ENCODE assay signal across 17 cellular contexts in genomic region chr16:66416136-66416535, GRCh38. TPM values are rescaled to one million over a fixed set of nuclear protein-coding genes. Genes with fewer than 3 reads are reported as not detected.
"Had no signal": no experiment of that assay in that cellular context is flagged by ENCODE, and none has a peak within 500 bp of the region (broad histone marks: within the 10 kb centered on the region; RNA-seq: fewer than 3 reads in every experiment).

No MANE protein-coding gene starts in this region.

- DNase-seq: activated CD4-positive, alpha-beta T cell treated with anti-CD3 and anti-CD28 coated beads, Interleukin-2, amount 50 U/mL, for 48 hours; activated CD4-positive, CD25-positive, alpha-beta regulatory T cell treated with anti-CD3 and anti-CD28 coated beads, Interleukin-2, amount 50 U/mL, for 72 hours; activated naive CD8-positive, alpha-beta T cell treated with anti-CD3 and anti-CD28 coated beads, Interleukin-2, amount 10 ng/mL, durations not matched to agents 7 days and 5 days; activated T-cell treated with anti-CD3 and anti-CD28 coated beads, Interleukin-2, amount 50 U/mL, for 48 hours; aorta; effector CD4-positive, alpha-beta T cell; glutamatergic neuron; left cardiac atrium; lower lobe of right lung; retina; stimulated activated CD4-positive, alpha-beta T cell treated with anti-CD3 and anti-CD28 coated beads, Interleukin-4, amount 100 ng/mL, for 4 hours; stomach had no signal

- H3K4me3 Mint-ChIP-seq: activated naive CD8-positive, alpha-beta T cell treated with anti-CD3 and anti-CD28 coated beads, Interleukin-2, amount 10 ng/mL, durations not matched to agents 7 days and 5 days; mesothelial cell of epicardium; neural progenitor cell; T-helper 2 cell treated with Interferon-gamma antibody and Interleukin-4, amounts not matched to agents 5 μg/mL and 100 μg/mL, for 36 hours had no signal

- H3K4me3 ChIP-seq: lower lobe of right lung, neural progenitor cell, skin epidermis, stomach had no signal

- H3K36me3 ChIP-seq: lower lobe of right lung, neural progenitor cell, stomach had no signal

- H3K4me2 ChIP-seq: neural progenitor cell had no signal

- ATAC-seq: lower lobe of right lung had no signal

- H2AFZ ChIP-seq: neural progenitor cell had no signal

- H3K27ac Mint-ChIP-seq: activated naive CD8-positive, alpha-beta T cell treated with anti-CD3 and anti-CD28 coated beads, Interleukin-2, amount 10 ng/mL, durations not matched to agents 7 days and 5 days; mesothelial cell of epicardium; neural progenitor cell; T-helper 2 cell treated with Interferon-gamma antibody and Interleukin-4, amounts not matched to agents 5 μg/mL and 100 μg/mL, for 36 hours had no signal

- H3K27ac ChIP-seq: lower lobe of right lung, neural progenitor cell, skin epidermis, stomach had no signal

- H3K4me1 Mint-ChIP-seq: mesothelial cell of epicardium had no signal

- H3K4me1 ChIP-seq: lower lobe of right lung, stomach had no signal

- H3K9me3 ChIP-seq: lower lobe of right lung had no signal

- H3K9ac ChIP-seq: neural progenitor cell had no signal

RNA-seq across cellular contexts. Expression of gene BEAN1, which starts 11.0 kb away (rescaled TPM):
- total RNA-seq: activated naive CD8-positive, alpha-beta T cell treated with anti-CD3 and anti-CD28 coated beads, Interleukin-2, amount 10 ng/mL, durations not matched to agents 7 days and 5 days; bronchial epithelial cell had no signal

RNA-seq across cellular contexts. Expression of gene CDH5, which starts 49.6 kb away (rescaled TPM):
- total RNA-seq: activated naive CD8-positive, alpha-beta T cell treated with anti-CD3 and anti-CD28 coated beads, Interleukin-2, amount 10 ng/mL, durations not matched to agents 7 days and 5 days; bronchial epithelial cell had no signal
